1 cellular context compared by ENCODE assay signal in the genomic region with DNA sequence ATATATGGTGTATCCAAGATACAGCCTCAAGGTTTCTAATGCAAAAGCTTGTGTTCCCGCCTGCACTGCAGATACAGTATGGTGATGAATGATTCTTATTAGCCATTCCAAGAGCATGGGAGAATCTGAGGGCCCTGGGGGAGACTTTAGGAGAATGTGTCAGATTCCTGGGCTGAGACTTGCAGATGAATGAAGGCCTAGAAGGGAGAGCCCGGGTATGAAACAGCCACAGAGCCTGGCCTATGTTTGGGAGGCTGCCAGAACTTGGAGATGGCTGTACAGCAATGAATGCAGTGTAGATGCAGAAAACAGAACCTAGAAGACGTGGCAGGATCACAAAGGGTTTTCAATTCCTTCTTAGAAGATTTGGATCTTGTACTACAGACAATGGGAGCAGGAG.
TF ChIP-seq lines count a peak whose summit lies in the region.

No MANE protein-coding gene starts in this region.

TF ChIP-seq in K562, 482 proteins besides CTCF, POLR2A, EP300 and RAD21 (continued from another document):
- TF ChIP-seq, protein P1, sequence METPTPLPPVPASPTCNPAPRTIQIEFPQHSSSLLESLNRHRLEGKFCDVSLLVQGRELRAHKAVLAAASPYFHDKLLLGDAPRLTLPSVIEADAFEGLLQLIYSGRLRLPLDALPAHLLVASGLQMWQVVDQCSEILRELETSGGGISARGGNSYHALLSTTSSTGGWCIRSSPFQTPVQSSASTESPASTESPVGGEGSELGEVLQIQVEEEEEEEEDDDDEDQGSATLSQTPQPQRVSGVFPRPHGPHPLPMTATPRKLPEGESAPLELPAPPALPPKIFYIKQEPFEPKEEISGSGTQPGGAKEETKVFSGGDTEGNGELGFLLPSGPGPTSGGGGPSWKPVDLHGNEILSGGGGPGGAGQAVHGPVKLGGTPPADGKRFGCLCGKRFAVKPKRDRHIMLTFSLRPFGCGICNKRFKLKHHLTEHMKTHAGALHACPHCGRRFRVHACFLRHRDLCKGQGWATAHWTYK (CRISPR knock-in tag; IDR thresholded peaks at IDR 0.05), result no peak
- TF ChIP-seq PURB (CRISPR knock-in tag; IDR thresholded peaks at IDR 0.05; ENCODE audit: low read depth), result no peak
- TF ChIP-seq, protein P2, sequence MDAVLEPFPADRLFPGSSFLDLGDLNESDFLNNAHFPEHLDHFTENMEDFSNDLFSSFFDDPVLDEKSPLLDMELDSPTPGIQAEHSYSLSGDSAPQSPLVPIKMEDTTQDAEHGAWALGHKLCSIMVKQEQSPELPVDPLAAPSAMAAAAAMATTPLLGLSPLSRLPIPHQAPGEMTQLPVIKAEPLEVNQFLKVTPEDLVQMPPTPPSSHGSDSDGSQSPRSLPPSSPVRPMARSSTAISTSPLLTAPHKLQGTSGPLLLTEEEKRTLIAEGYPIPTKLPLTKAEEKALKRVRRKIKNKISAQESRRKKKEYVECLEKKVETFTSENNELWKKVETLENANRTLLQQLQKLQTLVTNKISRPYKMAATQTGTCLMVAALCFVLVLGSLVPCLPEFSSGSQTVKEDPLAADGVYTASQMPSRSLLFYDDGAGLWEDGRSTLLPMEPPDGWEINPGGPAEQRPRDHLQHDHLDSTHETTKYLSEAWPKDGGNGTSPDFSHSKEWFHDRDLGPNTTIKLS (IDR thresholded peaks at IDR 0.05; ENCODE audit: borderline replicate concordance, low read depth), result no peak
- no peak for TF ChIP-seq ZNF668 (CRISPR knock-in tag; IDR thresholded peaks at IDR 0.05)
- TF ChIP-seq KAT8 (IDR thresholded peaks at IDR 0.05; ENCODE audit: low read depth), result no peak
